ENCODE assay signal across 25 cellular contexts in the genomic region with DNA sequence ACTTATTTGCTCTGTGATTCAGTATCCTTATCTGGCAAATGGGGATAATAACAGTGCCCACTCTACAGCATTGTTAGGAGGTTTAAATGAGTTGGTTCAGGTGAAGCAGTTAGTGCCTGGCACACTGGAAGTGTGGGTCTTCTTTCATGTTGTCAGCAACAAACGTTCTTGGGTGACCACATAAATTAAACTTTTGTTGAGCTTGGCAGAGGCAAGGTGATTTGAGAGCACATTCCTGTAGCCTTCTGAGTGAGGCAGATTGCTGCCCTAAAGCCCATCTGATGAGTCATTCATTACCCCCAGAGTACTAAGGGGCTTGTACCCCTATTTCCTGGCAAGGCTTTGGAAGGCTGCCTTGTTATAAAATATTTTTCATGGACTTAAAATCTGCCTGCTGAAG. TPM values are rescaled to one million over a fixed set of nuclear protein-coding genes. Genes with fewer than 3 reads are reported as not detected.
DNase-seq lines count a peak whose midpoint lies in the region; ATAC-seq, FAIRE-seq and TF ChIP-seq lines count a peak whose summit lies in the region.
"Had no signal": no experiment of that assay in that cellular context is flagged by ENCODE, and none has a peak within 500 bp of the region (broad histone marks: within the 10 kb centered on the region; RNA-seq: fewer than 3 reads in every experiment).

No MANE protein-coding gene starts in this region.

- no peak for TF ChIP-seq CTCF in astrocyte (IDR thresholded peaks at IDR 0.05; ENCODE audit: insufficient read depth, low read depth, low read length)

- peak; percentile 13 for DNase-seq in EL
- peak; percentile 32 for DNase-seq in astrocyte (ENCODE audit: low read depth)
- DNase-seq in kidney glomerular epithelial cell (lab: John Stamatoyannopoulos, UW), result peak; percentile 29
- no peak for DNase-seq in activated naive CD4-positive, alpha-beta T cell treated with Interleukin-2 at 50 U/mL for 16 hours
- DNase-seq: DMS79 treated with DMSO at 0.1 percent for 48 hours, GOT3, HCEC 1CT, Kasumi-1, MG63, NCI-H1417, NCI-H1694 treated with DMSO at 0.1 percent for 48 hours, NCI-H2081 treated with DMSO at 0.1 percent for 48 hours, NCI-H446, NCI-H526, OCI-M1, SJCRH30 had no signal

- H3K36me3 Mint-ChIP-seq in astrocyte (ENCODE audit: low read depth, unreplicated experiment), result peaks cover 26% of the 10 kb centered on the region

- H3K27me3 ChIP-seq in astrocyte (ENCODE audit: insufficient read depth, low read length), result no peaks in the 10 kb centered on the region
- H3K27me3 ChIP-seq in skeletal muscle satellite cell (ENCODE audit: control insufficient read depth, insufficient read depth, low read length), result no peaks in the 10 kb centered on the region
- H3K27me3 ChIP-seq: MG63, SJCRH30 had no signal

- H3K27me3 Mint-ChIP-seq in astrocyte (ENCODE audit: low read depth, unreplicated experiment), result no peaks in the 10 kb centered on the region
- H3K27me3 Mint-ChIP-seq: B cell had no signal

- H3K9me3 Mint-ChIP-seq in astrocyte (ENCODE audit: unreplicated experiment), result no peaks in the 10 kb centered on the region
- H3K9me3 Mint-ChIP-seq: CD14-positive monocyte had no signal

- H3K9ac ChIP-seq in astrocyte (ENCODE audit: low read length) (no peak overlapping the region), skeletal muscle satellite cell (ENCODE audit: low read depth, low read length) (no peak overlapping the region)

- no peaks in the 10 kb centered on the region for H3K9me3 ChIP-seq in astrocyte (ENCODE audit: insufficient read depth, low read depth, low read length)
- H3K9me3 ChIP-seq in skeletal muscle satellite cell (replicated peaks; ENCODE audit: low read length), result no peaks in the 10 kb centered on the region
- H3K9me3 ChIP-seq: MG63, SJCRH30 had no signal

- H3K4me1 Mint-ChIP-seq in astrocyte (ENCODE audit: low read depth, unreplicated experiment), result no peaks in the 10 kb centered on the region
- H3K4me1 Mint-ChIP-seq: B cell, CD14-positive monocyte had no signal

- peaks cover 40% of the 10 kb centered on the region for H3K36me3 ChIP-seq in astrocyte (ENCODE audit: insufficient read depth, low read length)
- peaks cover 63% of the 10 kb centered on the region for H3K36me3 ChIP-seq in skeletal muscle satellite cell (ENCODE audit: insufficient read depth, low read length)

- no peaks in the 10 kb centered on the region for H3K79me2 ChIP-seq in astrocyte (ENCODE audit: insufficient read depth, low read length)

- peaks cover 9% of the 10 kb centered on the region for H4K20me1 ChIP-seq in astrocyte (ENCODE audit: insufficient read depth, low read length)

- no peak overlapping the region for H3K27ac ChIP-seq in astrocyte (ENCODE audit: low read depth, low read length)
- H3K27ac ChIP-seq: SJCRH30 had no signal

- H3K27ac Mint-ChIP-seq in astrocyte (ENCODE audit: unreplicated experiment), result no peak overlapping the region
- H3K27ac Mint-ChIP-seq: B cell had no signal

- no peak for FAIRE-seq in astrocyte (lab: Jason Lieb, UNC)
- FAIRE-seq: A204.1, G401.6, GM18507, RCC 7860 had no signal

- H2AFZ ChIP-seq in astrocyte (ENCODE audit: low read depth, low read length), result no peak overlapping the region

- ATAC-seq in HG02623 (IDR thresholded peaks at IDR 0.05; ENCODE audit: unreplicated experiment), result no peak
- ATAC-seq in GM21367 (IDR thresholded peaks at IDR 0.05; ENCODE audit: unreplicated experiment), result no peak

- peaks cover 12% of the 10 kb centered on the region for H3K4me1 ChIP-seq in astrocyte (ENCODE audit: insufficient read depth, low read length)
- H3K4me1 ChIP-seq in skeletal muscle satellite cell (ENCODE audit: control insufficient read depth, insufficient read depth, low read length), result peaks cover 14% of the 10 kb centered on the region
- H3K4me1 ChIP-seq: SJCRH30 had no signal

- H3K4me3 ChIP-seq in astrocyte (ENCODE audit: insufficient read depth, low read depth, low read length) (no peak overlapping the region), skeletal muscle satellite cell (ENCODE audit: low read length) (no peak overlapping the region)
- H3K4me3 ChIP-seq: MG63, SJCRH30 had no signal

- H3K4me2 ChIP-seq in astrocyte (ENCODE audit: low read length) (peak overlapping the region; percentile 19), skeletal muscle satellite cell (ENCODE audit: low read length) (peak overlapping the region; percentile 15)

- no peak overlapping the region for H3K4me3 Mint-ChIP-seq in astrocyte (ENCODE audit: unreplicated experiment)
- H3K4me3 Mint-ChIP-seq: B cell, CD14-positive monocyte had no signal

RNA-seq across cellular contexts. Expression of gene SEC23B, which starts 25.8 kb away (rescaled TPM):
- 61.5 and 66.4 TPM in 2 replicates for total RNA-seq in astrocyte
- total RNA-seq in skeletal muscle satellite cell (2012; rRNA removed), result 57.7 and 62.4 TPM in 2 replicates

RNA-seq across cellular contexts. Expression of gene SMIM26, which starts 33.7 kb away (rescaled TPM):
- total RNA-seq in astrocyte, result 51.3 and 56.9 TPM in 2 replicates
- 88.5 and 98.7 TPM in 2 replicates for total RNA-seq in skeletal muscle satellite cell (2012; rRNA removed)

RNA-seq across cellular contexts. Expression of gene RBBP9, which starts 36.5 kb away (rescaled TPM):
- 12.8 and 14.4 TPM in 2 replicates for total RNA-seq in astrocyte
- 15.5 and 17.5 TPM in 2 replicates for total RNA-seq in skeletal muscle satellite cell (2012; rRNA removed)

RNA-seq across cellular contexts. Expression of gene DTD1, which starts 54.4 kb away (rescaled TPM):
- total RNA-seq in astrocyte, result 38.1 and 40.5 TPM in 2 replicates
- total RNA-seq in skeletal muscle satellite cell (2012; rRNA removed), result 91.1 and 99.4 TPM in 2 replicates
